Comparison of ENCODE assay signal across 1 cellular context in the genomic region with DNA sequence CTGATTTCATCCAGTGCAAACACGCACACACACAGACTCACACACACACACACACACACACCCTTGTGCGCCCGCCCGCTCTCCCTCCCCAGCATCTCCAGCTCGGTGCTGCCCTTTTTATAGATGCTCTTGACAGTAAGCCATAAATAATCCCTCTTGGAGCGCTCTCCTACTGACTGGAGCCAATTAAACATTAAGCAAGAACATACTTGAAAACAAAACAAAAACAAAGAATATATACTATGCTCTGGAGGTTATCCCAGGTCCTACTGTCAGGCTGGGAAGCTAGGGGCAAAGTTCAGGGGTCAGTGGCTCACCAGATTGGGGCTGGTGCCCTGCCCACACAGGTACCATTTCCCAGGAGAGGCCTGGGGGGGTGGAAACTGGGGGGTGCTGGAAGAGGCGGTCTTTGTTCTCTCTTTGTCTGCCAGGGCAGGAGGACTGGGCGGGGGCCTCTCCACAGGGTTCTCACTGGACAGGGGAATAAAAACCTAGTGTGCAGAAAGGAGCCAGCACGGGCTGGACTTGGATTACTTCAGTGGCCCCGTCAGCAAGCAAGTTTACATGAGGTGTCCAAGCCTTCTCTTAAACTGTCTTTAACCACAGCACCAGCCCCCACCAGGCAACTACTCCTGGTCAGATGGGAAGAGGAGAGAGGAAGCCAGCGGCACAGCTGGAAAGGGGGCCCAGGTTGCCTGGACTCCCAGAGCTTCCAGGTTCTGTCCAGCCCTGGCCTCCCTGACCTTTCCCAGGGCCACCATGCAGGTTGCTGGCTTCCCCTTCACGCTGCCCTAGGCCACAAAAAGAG.
A peak's percentile ranks its signal among the peaks of the same experiment; 100 is the strongest.
TF ChIP-seq lines count a peak whose summit lies in the region.

No MANE protein-coding gene starts in this region.

TF ChIP-seq in HepG2, 621 proteins besides CTCF, POLR2A, EP300 and RAD21 (continued from another document and continues in another):
- TF ChIP-seq, protein P1, sequence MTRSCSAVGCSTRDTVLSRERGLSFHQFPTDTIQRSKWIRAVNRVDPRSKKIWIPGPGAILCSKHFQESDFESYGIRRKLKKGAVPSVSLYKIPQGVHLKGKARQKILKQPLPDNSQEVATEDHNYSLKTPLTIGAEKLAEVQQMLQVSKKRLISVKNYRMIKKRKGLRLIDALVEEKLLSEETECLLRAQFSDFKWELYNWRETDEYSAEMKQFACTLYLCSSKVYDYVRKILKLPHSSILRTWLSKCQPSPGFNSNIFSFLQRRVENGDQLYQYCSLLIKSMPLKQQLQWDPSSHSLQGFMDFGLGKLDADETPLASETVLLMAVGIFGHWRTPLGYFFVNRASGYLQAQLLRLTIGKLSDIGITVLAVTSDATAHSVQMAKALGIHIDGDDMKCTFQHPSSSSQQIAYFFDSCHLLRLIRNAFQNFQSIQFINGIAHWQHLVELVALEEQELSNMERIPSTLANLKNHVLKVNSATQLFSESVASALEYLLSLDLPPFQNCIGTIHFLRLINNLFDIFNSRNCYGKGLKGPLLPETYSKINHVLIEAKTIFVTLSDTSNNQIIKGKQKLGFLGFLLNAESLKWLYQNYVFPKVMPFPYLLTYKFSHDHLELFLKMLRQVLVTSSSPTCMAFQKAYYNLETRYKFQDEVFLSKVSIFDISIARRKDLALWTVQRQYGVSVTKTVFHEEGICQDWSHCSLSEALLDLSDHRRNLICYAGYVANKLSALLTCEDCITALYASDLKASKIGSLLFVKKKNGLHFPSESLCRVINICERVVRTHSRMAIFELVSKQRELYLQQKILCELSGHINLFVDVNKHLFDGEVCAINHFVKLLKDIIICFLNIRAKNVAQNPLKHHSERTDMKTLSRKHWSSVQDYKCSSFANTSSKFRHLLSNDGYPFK (CRISPR knock-in tag; IDR thresholded peaks at IDR 0.05; ENCODE audit: borderline replicate concordance) = peak; percentile 13; the same call in 1 of the 2 replicates
- peak; percentile 84 for TF ChIP-seq GFI1 (CRISPR knock-in tag; IDR thresholded peaks at IDR 0.05; ENCODE audit: borderline replicate concordance)
- TF ChIP-seq, protein P2, sequence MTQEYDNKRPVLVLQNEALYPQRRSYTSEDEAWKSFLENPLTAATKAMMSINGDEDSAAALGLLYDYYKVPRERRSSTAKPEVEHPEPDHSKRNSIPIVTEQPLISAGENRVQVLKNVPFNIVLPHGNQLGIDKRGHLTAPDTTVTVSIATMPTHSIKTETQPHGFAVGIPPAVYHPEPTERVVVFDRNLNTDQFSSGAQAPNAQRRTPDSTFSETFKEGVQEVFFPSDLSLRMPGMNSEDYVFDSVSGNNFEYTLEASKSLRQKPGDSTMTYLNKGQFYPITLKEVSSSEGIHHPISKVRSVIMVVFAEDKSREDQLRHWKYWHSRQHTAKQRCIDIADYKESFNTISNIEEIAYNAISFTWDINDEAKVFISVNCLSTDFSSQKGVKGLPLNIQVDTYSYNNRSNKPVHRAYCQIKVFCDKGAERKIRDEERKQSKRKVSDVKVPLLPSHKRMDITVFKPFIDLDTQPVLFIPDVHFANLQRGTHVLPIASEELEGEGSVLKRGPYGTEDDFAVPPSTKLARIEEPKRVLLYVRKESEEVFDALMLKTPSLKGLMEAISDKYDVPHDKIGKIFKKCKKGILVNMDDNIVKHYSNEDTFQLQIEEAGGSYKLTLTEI (CRISPR knock-in tag; conservative IDR thresholded peaks at IDR 0.05) = no peak
- TF ChIP-seq ZNF678 (CRISPR knock-in tag; IDR thresholded peaks at IDR 0.05) = no peak
- TF ChIP-seq, protein P3, sequence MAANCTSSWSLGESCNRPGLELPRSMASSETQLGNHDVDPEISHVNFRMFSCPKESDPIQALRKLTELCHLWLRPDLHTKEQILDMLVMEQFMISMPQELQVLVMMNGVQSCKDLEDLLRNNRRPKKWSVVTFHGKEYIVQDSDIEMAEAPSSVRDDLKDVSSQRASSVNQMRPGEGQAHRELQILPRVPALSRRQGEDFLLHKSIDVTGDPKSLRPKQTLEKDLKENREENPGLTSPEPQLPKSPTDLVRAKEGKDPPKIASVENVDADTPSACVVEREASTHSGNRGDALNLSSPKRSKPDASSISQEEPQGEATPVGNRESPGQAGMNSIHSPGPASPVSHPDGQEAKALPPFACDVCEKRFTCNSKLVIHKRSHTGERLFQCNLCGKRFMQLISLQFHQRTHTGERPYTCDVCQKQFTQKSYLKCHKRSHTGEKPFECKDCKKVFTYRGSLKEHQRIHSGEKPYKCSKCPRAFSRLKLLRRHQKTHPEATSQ (CRISPR knock-in tag; IDR thresholded peaks at IDR 0.05; ENCODE audit: borderline replicate concordance) = no peak
- no peak for TF ChIP-seq ZNF772 (CRISPR knock-in tag; IDR thresholded peaks at IDR 0.05)
- TF ChIP-seq NRL (CRISPR knock-in tag; IDR thresholded peaks at IDR 0.05; ENCODE audit: borderline replicate concordance) = no peak
- no peak for TF ChIP-seq JDP2 (CRISPR knock-in tag; IDR thresholded peaks at IDR 0.05; ENCODE audit: borderline replicate concordance)
- TF ChIP-seq, protein P4, sequence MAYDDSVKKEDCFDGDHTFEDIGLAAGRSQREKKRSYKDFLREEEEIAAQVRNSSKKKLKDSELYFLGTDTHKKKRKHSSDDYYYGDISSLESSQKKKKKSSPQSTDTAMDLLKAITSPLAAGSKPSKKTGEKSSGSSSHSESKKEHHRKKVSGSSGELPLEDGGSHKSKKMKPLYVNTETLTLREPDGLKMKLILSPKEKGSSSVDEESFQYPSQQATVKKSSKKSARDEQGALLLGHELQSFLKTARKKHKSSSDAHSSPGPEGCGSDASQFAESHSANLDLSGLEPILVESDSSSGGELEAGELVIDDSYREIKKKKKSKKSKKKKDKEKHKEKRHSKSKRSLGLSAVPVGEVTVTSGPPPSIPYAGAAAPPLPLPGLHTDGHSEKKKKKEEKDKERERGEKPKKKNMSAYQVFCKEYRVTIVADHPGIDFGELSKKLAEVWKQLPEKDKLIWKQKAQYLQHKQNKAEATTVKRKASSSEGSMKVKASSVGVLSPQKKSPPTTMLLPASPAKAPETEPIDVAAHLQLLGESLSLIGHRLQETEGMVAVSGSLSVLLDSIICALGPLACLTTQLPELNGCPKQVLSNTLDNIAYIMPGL (CRISPR knock-in tag; IDR thresholded peaks at IDR 0.05; ENCODE audit: borderline replicate concordance in 1 of 2, low read depth in 1 of 2) = peak in 1 of 2 experiments; percentile 60; a peak in 2 of 4 replicates
- TF ChIP-seq SMYD3 (CRISPR knock-in tag; IDR thresholded peaks at IDR 0.05) = no peak
- no peak for TF ChIP-seq RORA (CRISPR knock-in tag; IDR thresholded peaks at IDR 0.05)
- peak; percentile 61; the same call in 1 of the 2 replicates for TF ChIP-seq ZNF761 (CRISPR knock-in tag; conservative IDR thresholded peaks at IDR 0.05)
- TF ChIP-seq ZNF251 (CRISPR knock-in tag; IDR thresholded peaks at IDR 0.05) = no peak
- TF ChIP-seq ZNF121 (CRISPR knock-in tag; IDR thresholded peaks at IDR 0.05) = no peak
- no peak for TF ChIP-seq ZNF577 (CRISPR knock-in tag; IDR thresholded peaks at IDR 0.05; ENCODE audit: borderline replicate concordance, low read depth)
- no peak for TF ChIP-seq TP53 (CRISPR knock-in tag; conservative IDR thresholded peaks at IDR 0.05)
- TF ChIP-seq NFATC3 (CRISPR knock-in tag; IDR thresholded peaks at IDR 0.05) = no peak
- TF ChIP-seq, protein P5, sequence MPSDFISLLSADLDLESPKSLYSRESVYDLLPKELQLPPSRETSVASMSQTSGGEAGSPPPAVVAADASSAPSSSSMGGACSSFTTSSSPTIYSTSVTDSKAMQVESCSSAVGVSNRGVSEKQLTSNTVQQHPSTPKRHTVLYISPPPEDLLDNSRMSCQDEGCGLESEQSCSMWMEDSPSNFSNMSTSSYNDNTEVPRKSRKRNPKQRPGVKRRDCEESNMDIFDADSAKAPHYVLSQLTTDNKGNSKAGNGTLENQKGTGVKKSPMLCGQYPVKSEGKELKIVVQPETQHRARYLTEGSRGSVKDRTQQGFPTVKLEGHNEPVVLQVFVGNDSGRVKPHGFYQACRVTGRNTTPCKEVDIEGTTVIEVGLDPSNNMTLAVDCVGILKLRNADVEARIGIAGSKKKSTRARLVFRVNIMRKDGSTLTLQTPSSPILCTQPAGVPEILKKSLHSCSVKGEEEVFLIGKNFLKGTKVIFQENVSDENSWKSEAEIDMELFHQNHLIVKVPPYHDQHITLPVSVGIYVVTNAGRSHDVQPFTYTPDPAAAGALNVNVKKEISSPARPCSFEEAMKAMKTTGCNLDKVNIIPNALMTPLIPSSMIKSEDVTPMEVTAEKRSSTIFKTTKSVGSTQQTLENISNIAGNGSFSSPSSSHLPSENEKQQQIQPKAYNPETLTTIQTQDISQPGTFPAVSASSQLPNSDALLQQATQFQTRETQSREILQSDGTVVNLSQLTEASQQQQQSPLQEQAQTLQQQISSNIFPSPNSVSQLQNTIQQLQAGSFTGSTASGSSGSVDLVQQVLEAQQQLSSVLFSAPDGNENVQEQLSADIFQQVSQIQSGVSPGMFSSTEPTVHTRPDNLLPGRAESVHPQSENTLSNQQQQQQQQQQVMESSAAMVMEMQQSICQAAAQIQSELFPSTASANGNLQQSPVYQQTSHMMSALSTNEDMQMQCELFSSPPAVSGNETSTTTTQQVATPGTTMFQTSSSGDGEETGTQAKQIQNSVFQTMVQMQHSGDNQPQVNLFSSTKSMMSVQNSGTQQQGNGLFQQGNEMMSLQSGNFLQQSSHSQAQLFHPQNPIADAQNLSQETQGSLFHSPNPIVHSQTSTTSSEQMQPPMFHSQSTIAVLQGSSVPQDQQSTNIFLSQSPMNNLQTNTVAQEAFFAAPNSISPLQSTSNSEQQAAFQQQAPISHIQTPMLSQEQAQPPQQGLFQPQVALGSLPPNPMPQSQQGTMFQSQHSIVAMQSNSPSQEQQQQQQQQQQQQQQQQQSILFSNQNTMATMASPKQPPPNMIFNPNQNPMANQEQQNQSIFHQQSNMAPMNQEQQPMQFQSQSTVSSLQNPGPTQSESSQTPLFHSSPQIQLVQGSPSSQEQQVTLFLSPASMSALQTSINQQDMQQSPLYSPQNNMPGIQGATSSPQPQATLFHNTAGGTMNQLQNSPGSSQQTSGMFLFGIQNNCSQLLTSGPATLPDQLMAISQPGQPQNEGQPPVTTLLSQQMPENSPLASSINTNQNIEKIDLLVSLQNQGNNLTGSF (CRISPR knock-in tag; IDR thresholded peaks at IDR 0.05) = no peak
- TF ChIP-seq, protein P6, sequence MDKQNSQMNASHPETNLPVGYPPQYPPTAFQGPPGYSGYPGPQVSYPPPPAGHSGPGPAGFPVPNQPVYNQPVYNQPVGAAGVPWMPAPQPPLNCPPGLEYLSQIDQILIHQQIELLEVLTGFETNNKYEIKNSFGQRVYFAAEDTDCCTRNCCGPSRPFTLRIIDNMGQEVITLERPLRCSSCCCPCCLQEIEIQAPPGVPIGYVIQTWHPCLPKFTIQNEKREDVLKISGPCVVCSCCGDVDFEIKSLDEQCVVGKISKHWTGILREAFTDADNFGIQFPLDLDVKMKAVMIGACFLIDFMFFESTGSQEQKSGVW (CRISPR knock-in tag; IDR thresholded peaks at IDR 0.05; ENCODE audit: borderline replicate concordance) = no peak
- TF ChIP-seq RARA (CRISPR knock-in tag; IDR thresholded peaks at IDR 0.05) = peak; percentile 81
- TF ChIP-seq, protein P7, sequence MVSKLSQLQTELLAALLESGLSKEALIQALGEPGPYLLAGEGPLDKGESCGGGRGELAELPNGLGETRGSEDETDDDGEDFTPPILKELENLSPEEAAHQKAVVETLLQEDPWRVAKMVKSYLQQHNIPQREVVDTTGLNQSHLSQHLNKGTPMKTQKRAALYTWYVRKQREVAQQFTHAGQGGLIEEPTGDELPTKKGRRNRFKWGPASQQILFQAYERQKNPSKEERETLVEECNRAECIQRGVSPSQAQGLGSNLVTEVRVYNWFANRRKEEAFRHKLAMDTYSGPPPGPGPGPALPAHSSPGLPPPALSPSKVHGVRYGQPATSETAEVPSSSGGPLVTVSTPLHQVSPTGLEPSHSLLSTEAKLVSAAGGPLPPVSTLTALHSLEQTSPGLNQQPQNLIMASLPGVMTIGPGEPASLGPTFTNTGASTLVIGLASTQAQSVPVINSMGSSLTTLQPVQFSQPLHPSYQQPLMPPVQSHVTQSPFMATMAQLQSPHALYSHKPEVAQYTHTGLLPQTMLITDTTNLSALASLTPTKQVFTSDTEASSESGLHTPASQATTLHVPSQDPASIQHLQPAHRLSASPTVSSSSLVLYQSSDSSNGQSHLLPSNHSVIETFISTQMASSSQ (IDR thresholded peaks at IDR 0.05; ENCODE audit: low read depth) = no peak
- TF ChIP-seq, protein P7 (CRISPR knock-in tag; IDR thresholded peaks at IDR 0.05; ENCODE audit: borderline replicate concordance) = peak; percentile 74; the same call in 1 of the 2 replicates
- no peak for TF ChIP-seq SP140L (CRISPR knock-in tag; IDR thresholded peaks at IDR 0.05; ENCODE audit: borderline replicate concordance)
- peak; percentile 26; the same call in 1 of the 2 replicates for TF ChIP-seq TCF7 (IDR thresholded peaks at IDR 0.05; ENCODE audit: low read depth)
- no peak for TF ChIP-seq ZNF737 (CRISPR knock-in tag; IDR thresholded peaks at IDR 0.05; ENCODE audit: borderline replicate concordance)
- no peak for TF ChIP-seq ZNF619 (CRISPR knock-in tag; IDR thresholded peaks at IDR 0.05)
- TF ChIP-seq ZNF207 (IDR thresholded peaks at IDR 0.05; ENCODE audit: borderline replicate concordance) = no peak
- TF ChIP-seq, protein P8, sequence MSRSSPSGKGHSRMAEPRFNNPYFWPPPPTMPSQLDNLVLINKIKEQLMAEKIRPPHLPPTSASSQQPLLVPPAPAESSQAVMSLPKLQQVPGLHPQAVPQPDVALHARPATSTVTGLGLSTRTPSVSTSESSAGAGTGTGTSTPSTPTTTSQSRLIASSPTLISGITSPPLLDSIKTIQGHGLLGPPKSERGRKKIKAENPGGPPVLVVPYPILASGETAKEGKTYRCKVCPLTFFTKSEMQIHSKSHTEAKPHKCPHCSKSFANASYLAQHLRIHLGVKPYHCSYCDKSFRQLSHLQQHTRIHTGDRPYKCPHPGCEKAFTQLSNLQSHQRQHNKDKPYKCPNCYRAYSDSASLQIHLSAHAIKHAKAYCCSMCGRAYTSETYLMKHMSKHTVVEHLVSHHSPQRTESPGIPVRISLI (CRISPR knock-in tag; IDR thresholded peaks at IDR 0.05; ENCODE audit: borderline replicate concordance) = peak; percentile 63
- TF ChIP-seq ZSCAN20 (CRISPR knock-in tag; IDR thresholded peaks at IDR 0.05; ENCODE audit: borderline replicate concordance) = no peak; the same call in 1 of the 2 replicates
- no peak for TF ChIP-seq ZSCAN12 (CRISPR knock-in tag; IDR thresholded peaks at IDR 0.05)
- no peak for TF ChIP-seq ZNF264 (CRISPR knock-in tag; IDR thresholded peaks at IDR 0.05)
- TF ChIP-seq ZZZ3 (CRISPR knock-in tag; IDR thresholded peaks at IDR 0.05; ENCODE audit: borderline replicate concordance) = 0 out of 2 replicates have a peak, but pooled peaks have one; percentile 22
- no peak for TF ChIP-seq NFIB (CRISPR knock-in tag; IDR thresholded peaks at IDR 0.05; ENCODE audit: borderline replicate concordance)
